1 cellular context compared by ENCODE assay signal in genomic region chr17:76398523-76399174, GRCh38.
TF ChIP-seq lines count a peak whose summit lies in the region.

No MANE protein-coding gene starts in this region.

TF ChIP-seq in GM23338, 12 proteins besides CTCF, POLR2A, EP300 and RAD21 (continued from another document):
- no peak for TF ChIP-seq ZNF462 (CRISPR knock-in tag; IDR thresholded peaks at IDR 0.05)
